ENCODE assay signal across 9 cellular contexts in genomic region chr5:54519083-54519541, GRCh38. TPM values are rescaled to one million over a fixed set of nuclear protein-coding genes. Genes with fewer than 3 reads are reported as not detected.
DNase-seq lines count a peak whose midpoint lies in the region; ATAC-seq and TF ChIP-seq lines count a peak whose summit lies in the region.
"Had no signal": no experiment of that assay in that cellular context is flagged by ENCODE, and none has a peak within 500 bp of the region (broad histone marks: within the 10 kb centered on the region; RNA-seq: fewer than 3 reads in every experiment).

No MANE protein-coding gene starts in this region.

- no peak for DNase-seq in CD4-positive, CD25-positive, alpha-beta regulatory T cell
- no peak for DNase-seq in SK-N-MC (ENCODE audit: low read depth, low spot score)
- DNase-seq in fibroblast of gingiva (ENCODE audit: low read depth), result peak; percentile 34
- peak; percentile 29 to 57 (median 50) for DNase-seq in ovary
- no peak for DNase-seq in stimulated activated CD4-positive, alpha-beta T cell treated with anti-CD3 and anti-CD28 coated beads, Interleukin-1b, Interleukin-23, amount 100 ng/mL, for 48 hours
- no peak for DNase-seq in MV-4-11 (lab: John Stamatoyannopoulos, UW)
- no peak for DNase-seq in cerebellar cortex (ENCODE audit: low spot score)
- DNase-seq in AG20443 (ENCODE audit: low spot score), result no peak
- DNase-seq: dermis blood vessel endothelial cell had no signal

- TF ChIP-seq POLR2A in ovary (IDR thresholded peaks at IDR 0.05), result no peak

- no peak overlapping the region for H3K27ac ChIP-seq in CD4-positive, CD25-positive, alpha-beta regulatory T cell (ENCODE audit: insufficient read depth, low read length, poor library complexity, severe bottlenecking)
- H3K27ac ChIP-seq in SK-N-MC (peak overlapping the region; percentile 97), ovary (peak overlapping the region; percentile 63 to 85)

- H3K4me1 ChIP-seq in CD4-positive, CD25-positive, alpha-beta regulatory T cell (ENCODE audit: control insufficient read depth, insufficient read depth, low read length, poor library complexity, severe bottlenecking), result peaks cover 45% of the 10 kb centered on the region
- peaks cover 7% of the 10 kb centered on the region for H3K4me1 ChIP-seq in ovary (ENCODE audit: insufficient read depth)

- no peak for ATAC-seq in CD4-positive, CD25-positive, alpha-beta regulatory T cell (ENCODE audit: low read depth in 2 of 2)

- no peak for TF ChIP-seq EP300 in ovary (IDR thresholded peaks at IDR 0.05)

- peak overlapping the region; percentile 85 to 95 (median 92) for H3K4me3 Mint-ChIP-seq in CD4-positive, CD25-positive, alpha-beta regulatory T cell

- H3K27me3 ChIP-seq in CD4-positive, CD25-positive, alpha-beta regulatory T cell (ENCODE audit: control insufficient read depth, insufficient read depth, low read length), result no peaks in the 10 kb centered on the region
- no peaks in the 10 kb centered on the region for H3K27me3 ChIP-seq in ovary

- peaks cover 14% of the 10 kb centered on the region for H3K36me3 Mint-ChIP-seq in CD4-positive, CD25-positive, alpha-beta regulatory T cell

- H3K4me1 Mint-ChIP-seq in CD4-positive, CD25-positive, alpha-beta regulatory T cell, result peaks cover 6 to 57% (median 34%) of the 10 kb centered on the region in 4 donors

- H3K4me3 ChIP-seq in CD4-positive, CD25-positive, alpha-beta regulatory T cell (ENCODE audit: low read depth, low read length), result peak overlapping the region; percentile 81
- H3K4me3 ChIP-seq in SK-N-MC, result peak overlapping the region; percentile 98
- H3K4me3 ChIP-seq in ovary, result peak overlapping the region; percentile 97

- H3K27me3 Mint-ChIP-seq in CD4-positive, CD25-positive, alpha-beta regulatory T cell, result peaks cover 12% of the 10 kb centered on the region

- no peaks in the 10 kb centered on the region for H3K9me3 Mint-ChIP-seq in CD4-positive, CD25-positive, alpha-beta regulatory T cell

- no peak for TF ChIP-seq CTCF in ovary (IDR thresholded peaks at IDR 0.05)

- 30 to 79% (median 44%) methylated on average over 31 of the region's 31 CpGs for WGBS in ovary, 3 donors

- peak overlapping the region; percentile 98 for H3K9ac ChIP-seq in SK-N-MC (ENCODE audit: insufficient read length)

- peak overlapping the region in 2 of 3 donors; percentile 7 to 66 for H3K27ac Mint-ChIP-seq in CD4-positive, CD25-positive, alpha-beta regulatory T cell

- H3K9me3 ChIP-seq in CD4-positive, CD25-positive, alpha-beta regulatory T cell (ENCODE audit: control insufficient read depth in 2 of 2, low read length in 2 of 2), result no peaks in the 10 kb centered on the region
- H3K9me3 ChIP-seq in SK-N-MC (ENCODE audit: low read depth, low read length), result no peaks in the 10 kb centered on the region
- no peaks in the 10 kb centered on the region for H3K9me3 ChIP-seq in ovary

- H3K36me3 ChIP-seq in CD4-positive, CD25-positive, alpha-beta regulatory T cell (ENCODE audit: control insufficient read depth, insufficient read depth, low read length), result no peaks in the 10 kb centered on the region
- H3K36me3 ChIP-seq in SK-N-MC (ENCODE audit: insufficient read depth, low read length) (peaks cover 59% of the 10 kb centered on the region), ovary (no peaks in the 10 kb centered on the region)

- intact Hi-C loops in ovary (cut with DNase I), result loop anchor here in 2 of 4 donors (5.0 kb wide), 3 partner anchors 63 to 343 kb away; no protein-coding TSS in a partner anchor

RNA-seq across cellular contexts. Expression of gene SNX18, which starts 1.6 kb away (rescaled TPM):
- 13.8 TPM for total RNA-seq in CD4-positive, CD25-positive, alpha-beta regulatory T cell
- polyA plus RNA-seq in CD4-positive, CD25-positive, alpha-beta regulatory T cell, result 1 to 10 TPM; 1.2 to 2.9 (median 2.1) TPM
- 10 to 100 TPM; 34.7 to 62.4 (median 47.3) TPM for total RNA-seq in ovary
- 10 to 100 TPM; 29.6 to 32.4 TPM for polyA plus RNA-seq in ovary

Comparison
In these comparisons a context has a peak if more than half of its experiments do, and no peak if none do; other contexts are left out.
1. DNase-seq: peak in fibroblast of gingiva (single experiment) and ovary (5 of 5); none in CD4-positive, CD25-positive, alpha-beta regulatory T cell (0 of 3), SK-N-MC (single experiment), stimulated activated CD4-positive, alpha-beta T cell treated with anti-CD3 and anti-CD28 coated beads, Interleukin-1b, Interleukin-23, amount 100 ng/mL, for 48 hours (single experiment), MV-4-11 (single experiment), cerebellar cortex (single experiment) and AG20443 (single experiment).
2. Peak in every context shown above with its lines, with median percentiles within 50 percentile points of each other: H3K4me3 ChIP-seq.